ENCODE assay signal across 1 cellular context in the genomic region with DNA sequence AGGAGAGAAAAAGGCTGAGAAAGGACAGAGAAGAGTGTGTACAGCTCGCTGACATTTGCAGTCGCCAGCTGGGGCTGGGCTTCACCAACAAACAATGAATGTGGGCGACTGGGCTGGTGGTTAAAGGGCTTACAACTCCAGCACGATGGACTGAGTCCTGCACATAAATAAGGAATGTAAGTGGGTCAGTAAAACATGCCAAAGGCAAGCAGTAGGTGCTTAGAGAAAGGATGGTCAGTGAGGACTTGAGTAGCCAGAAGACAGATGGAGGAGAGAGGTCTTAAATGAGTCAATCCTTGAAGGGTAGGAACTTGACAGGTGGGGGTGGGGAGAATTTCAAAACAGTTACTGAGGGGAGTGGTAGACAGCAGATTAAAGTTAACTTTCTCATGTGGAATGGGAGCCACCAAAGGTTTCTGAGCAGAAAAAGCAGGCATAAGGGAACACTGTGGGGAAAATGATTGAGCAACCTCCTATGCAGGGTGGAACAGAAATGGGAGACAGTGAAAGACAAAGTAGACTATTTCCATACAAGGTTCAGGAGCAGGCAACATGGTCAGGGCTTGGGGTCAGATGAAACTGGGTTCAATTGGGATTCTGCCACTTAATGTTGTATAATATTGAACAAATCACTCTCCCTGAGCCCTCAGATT.
A peak's percentile ranks its signal among the peaks of the same experiment; 100 is the strongest.
TF ChIP-seq lines count a peak whose summit lies in the region.

No MANE protein-coding gene starts in this region.

TF ChIP-seq in K562, 482 proteins besides CTCF, POLR2A, EP300 and RAD21:
- TF ChIP-seq CUX1 (CRISPR knock-in tag; IDR thresholded peaks at IDR 0.05) = no peak
- 0 out of 2 replicates have a peak, but pooled peaks have one; percentile 19 for TF ChIP-seq EGR1 (conservative IDR thresholded peaks at IDR 0.05)
- TF ChIP-seq CSDE1 (IDR thresholded peaks at IDR 0.05) = no peak
- TF ChIP-seq CEBPB (tag; IDR thresholded peaks at IDR 0.05) = peak; percentile 79
- TF ChIP-seq CEBPG (CRISPR knock-in tag; IDR thresholded peaks at IDR 0.05) = no peak
- peak; percentile 11 to 62; a peak in 2 of 4 replicates for TF ChIP-seq CEBPG (tag; conservative IDR thresholded peaks at IDR 0.05 in 1 of 2, IDR thresholded peaks at IDR 0.05 in 1 of 2)
- no peak for TF ChIP-seq ZKSCAN8 (CRISPR knock-in tag; IDR thresholded peaks at IDR 0.05)
- no peak for TF ChIP-seq CXXC5 (CRISPR knock-in tag; IDR thresholded peaks at IDR 0.05)
- no peak for TF ChIP-seq MAFK (IDR thresholded peaks at IDR 0.05; ENCODE audit: low read length)
- no peak for TF ChIP-seq ZNF766 (CRISPR knock-in tag; conservative IDR thresholded peaks at IDR 0.05)
- no peak for TF ChIP-seq DACH1 (IDR thresholded peaks at IDR 0.05; ENCODE audit: partially characterized antibody)
- no peak for TF ChIP-seq ZBTB12 (CRISPR knock-in tag; IDR thresholded peaks at IDR 0.05)
- TF ChIP-seq, protein P1, sequence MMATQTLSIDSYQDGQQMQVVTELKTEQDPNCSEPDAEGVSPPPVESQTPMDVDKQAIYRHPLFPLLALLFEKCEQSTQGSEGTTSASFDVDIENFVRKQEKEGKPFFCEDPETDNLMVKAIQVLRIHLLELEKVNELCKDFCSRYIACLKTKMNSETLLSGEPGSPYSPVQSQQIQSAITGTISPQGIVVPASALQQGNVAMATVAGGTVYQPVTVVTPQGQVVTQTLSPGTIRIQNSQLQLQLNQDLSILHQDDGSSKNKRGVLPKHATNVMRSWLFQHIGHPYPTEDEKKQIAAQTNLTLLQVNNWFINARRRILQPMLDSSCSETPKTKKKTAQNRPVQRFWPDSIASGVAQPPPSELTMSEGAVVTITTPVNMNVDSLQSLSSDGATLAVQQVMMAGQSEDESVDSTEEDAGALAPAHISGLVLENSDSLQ (IDR thresholded peaks at IDR 0.05) = 0 out of 2 replicates have a peak, but pooled peaks have one; percentile 10
- TF ChIP-seq, protein P2, sequence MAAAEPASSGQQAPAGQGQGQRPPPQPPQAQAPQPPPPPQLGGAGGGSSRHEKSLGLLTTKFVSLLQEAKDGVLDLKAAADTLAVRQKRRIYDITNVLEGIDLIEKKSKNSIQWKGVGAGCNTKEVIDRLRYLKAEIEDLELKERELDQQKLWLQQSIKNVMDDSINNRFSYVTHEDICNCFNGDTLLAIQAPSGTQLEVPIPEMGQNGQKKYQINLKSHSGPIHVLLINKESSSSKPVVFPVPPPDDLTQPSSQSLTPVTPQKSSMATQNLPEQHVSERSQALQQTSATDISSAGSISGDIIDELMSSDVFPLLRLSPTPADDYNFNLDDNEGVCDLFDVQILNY (CRISPR knock-in tag; IDR thresholded peaks at IDR 0.05) = no peak
- TF ChIP-seq, protein P3, sequence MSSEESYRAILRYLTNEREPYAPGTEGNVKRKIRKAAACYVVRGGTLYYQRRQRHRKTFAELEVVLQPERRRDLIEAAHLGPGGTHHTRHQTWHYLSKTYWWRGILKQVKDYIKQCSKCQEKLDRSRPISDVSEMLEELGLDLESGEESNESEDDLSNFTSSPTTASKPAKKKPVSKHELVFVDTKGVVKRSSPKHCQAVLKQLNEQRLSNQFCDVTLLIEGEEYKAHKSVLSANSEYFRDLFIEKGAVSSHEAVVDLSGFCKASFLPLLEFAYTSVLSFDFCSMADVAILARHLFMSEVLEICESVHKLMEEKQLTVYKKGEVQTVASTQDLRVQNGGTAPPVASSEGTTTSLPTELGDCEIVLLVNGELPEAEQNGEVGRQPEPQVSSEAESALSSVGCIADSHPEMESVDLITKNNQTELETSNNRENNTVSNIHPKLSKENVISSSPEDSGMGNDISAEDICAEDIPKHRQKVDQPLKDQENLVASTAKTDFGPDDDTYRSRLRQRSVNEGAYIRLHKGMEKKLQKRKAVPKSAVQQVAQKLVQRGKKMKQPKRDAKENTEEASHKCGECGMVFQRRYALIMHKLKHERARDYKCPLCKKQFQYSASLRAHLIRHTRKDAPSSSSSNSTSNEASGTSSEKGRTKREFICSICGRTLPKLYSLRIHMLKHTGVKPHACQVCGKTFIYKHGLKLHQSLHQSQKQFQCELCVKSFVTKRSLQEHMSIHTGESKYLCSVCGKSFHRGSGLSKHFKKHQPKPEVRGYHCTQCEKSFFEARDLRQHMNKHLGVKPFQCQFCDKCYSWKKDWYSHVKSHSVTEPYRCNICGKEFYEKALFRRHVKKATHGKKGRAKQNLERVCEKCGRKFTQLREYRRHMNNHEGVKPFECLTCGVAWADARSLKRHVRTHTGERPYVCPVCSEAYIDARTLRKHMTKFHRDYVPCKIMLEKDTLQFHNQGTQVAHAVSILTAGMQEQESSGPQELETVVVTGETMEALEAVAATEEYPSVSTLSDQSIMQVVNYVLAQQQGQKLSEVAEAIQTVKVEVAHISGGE (CRISPR knock-in tag; IDR thresholded peaks at IDR 0.05) = no peak
- peak; percentile 31; the same call in 1 of the 2 replicates for TF ChIP-seq DPF2 (IDR thresholded peaks at IDR 0.05)
TF ChIP-seq in K562: peak in this region for 5.
